Comparison of ENCODE assay signal across 1 cellular context in the genomic region with DNA sequence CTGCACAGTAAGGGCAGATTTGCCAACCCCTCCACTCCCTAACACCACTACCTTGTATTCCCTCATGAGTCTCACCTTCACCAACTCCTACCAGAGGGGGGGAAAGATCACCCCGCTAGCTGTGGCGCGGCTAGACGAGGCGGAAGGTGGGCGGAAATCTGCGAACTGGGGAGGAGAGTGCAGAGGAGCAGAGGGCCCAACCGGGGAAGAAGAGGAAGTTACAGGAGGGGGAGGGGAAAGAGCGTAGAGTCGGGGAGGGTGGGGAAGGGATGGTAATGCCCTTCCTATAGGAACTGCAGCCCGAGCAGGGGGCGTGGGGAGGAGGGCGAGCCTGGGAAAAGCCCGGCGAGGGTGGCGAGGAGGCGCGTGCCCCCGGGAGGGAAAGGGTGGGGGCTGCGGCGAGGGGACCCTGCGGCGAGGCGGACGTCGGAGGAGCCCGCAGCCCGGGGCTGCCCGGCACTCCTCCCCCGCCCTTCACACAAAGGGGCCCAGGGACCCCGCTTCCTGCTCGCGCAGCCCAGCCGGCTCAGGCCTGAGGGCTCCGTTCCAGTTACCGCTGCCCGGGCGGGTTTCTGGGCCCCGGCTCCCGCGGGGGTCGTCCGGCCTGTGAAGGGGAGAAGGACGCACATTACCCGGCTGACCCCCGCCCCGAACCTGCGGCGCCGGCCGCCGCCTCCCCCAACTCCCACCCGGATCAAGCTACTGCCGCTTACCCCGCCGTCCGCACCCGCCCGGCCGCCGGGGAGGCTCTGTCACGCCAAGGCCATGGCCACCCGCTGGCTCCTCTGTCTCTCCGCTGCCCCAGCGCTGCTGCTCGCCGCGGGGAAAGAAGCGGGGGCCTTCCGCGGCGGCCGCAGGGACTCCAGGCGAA.
TF ChIP-seq lines count a peak whose summit lies in the region.

No MANE protein-coding gene starts in this region.

TF ChIP-seq in K562, 482 proteins besides CTCF, POLR2A, EP300 and RAD21 (continued from another document and continues in another):
- TF ChIP-seq, protein P1, sequence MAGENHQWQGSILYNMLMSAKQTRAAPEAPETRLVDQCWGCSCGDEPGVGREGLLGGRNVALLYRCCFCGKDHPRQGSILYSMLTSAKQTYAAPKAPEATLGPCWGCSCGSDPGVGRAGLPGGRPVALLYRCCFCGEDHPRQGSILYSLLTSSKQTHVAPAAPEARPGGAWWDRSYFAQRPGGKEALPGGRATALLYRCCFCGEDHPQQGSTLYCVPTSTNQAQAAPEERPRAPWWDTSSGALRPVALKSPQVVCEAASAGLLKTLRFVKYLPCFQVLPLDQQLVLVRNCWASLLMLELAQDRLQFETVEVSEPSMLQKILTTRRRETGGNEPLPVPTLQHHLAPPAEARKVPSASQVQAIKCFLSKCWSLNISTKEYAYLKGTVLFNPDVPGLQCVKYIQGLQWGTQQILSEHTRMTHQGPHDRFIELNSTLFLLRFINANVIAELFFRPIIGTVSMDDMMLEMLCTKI (IDR thresholded peaks at IDR 0.05; ENCODE audit: partially characterized antibody) = no peak
- 0 out of 2 replicates have a peak, but pooled peaks have one; percentile 55 for TF ChIP-seq HBP1 (CRISPR knock-in tag; IDR thresholded peaks at IDR 0.05)
- no peak; the same call in 1 of the 2 replicates for TF ChIP-seq KAT7 (CRISPR knock-in tag; IDR thresholded peaks at IDR 0.05; ENCODE audit: borderline replicate concordance)
- TF ChIP-seq, protein P2, sequence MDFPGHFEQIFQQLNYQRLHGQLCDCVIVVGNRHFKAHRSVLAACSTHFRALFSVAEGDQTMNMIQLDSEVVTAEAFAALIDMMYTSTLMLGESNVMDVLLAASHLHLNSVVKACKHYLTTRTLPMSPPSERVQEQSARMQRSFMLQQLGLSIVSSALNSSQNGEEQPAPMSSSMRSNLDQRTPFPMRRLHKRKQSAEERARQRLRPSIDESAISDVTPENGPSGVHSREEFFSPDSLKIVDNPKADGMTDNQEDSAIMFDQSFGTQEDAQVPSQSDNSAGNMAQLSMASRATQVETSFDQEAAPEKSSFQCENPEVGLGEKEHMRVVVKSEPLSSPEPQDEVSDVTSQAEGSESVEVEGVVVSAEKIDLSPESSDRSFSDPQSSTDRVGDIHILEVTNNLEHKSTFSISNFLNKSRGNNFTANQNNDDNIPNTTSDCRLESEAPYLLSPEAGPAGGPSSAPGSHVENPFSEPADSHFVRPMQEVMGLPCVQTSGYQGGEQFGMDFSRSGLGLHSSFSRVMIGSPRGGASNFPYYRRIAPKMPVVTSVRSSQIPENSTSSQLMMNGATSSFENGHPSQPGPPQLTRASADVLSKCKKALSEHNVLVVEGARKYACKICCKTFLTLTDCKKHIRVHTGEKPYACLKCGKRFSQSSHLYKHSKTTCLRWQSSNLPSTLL (IDR thresholded peaks at IDR 0.05) = peak; percentile 66; the same call in 1 of the 2 replicates
- no peak for TF ChIP-seq C11orf30 (IDR thresholded peaks at IDR 0.05; ENCODE audit: low read depth)
- no peak for TF ChIP-seq POLR3A (IDR thresholded peaks at IDR 0.05; ENCODE audit: borderline replicate concordance, extremely low read depth, insufficient read depth, insufficient read length)
- TF ChIP-seq XRCC5 (IDR thresholded peaks at IDR 0.05; ENCODE audit: low read depth, low read length) = no peak
- no peak for TF ChIP-seq ZNF282 (CRISPR knock-in tag; IDR thresholded peaks at IDR 0.05)
- TF ChIP-seq E2F1 (CRISPR knock-in tag; IDR thresholded peaks at IDR 0.05) = no peak
- no peak for TF ChIP-seq SRSF1 (IDR thresholded peaks at IDR 0.05; ENCODE audit: low read depth, low read length)
- no peak for TF ChIP-seq ZNF445 (CRISPR knock-in tag; IDR thresholded peaks at IDR 0.05; ENCODE audit: low read depth)
- TF ChIP-seq, protein P3, sequence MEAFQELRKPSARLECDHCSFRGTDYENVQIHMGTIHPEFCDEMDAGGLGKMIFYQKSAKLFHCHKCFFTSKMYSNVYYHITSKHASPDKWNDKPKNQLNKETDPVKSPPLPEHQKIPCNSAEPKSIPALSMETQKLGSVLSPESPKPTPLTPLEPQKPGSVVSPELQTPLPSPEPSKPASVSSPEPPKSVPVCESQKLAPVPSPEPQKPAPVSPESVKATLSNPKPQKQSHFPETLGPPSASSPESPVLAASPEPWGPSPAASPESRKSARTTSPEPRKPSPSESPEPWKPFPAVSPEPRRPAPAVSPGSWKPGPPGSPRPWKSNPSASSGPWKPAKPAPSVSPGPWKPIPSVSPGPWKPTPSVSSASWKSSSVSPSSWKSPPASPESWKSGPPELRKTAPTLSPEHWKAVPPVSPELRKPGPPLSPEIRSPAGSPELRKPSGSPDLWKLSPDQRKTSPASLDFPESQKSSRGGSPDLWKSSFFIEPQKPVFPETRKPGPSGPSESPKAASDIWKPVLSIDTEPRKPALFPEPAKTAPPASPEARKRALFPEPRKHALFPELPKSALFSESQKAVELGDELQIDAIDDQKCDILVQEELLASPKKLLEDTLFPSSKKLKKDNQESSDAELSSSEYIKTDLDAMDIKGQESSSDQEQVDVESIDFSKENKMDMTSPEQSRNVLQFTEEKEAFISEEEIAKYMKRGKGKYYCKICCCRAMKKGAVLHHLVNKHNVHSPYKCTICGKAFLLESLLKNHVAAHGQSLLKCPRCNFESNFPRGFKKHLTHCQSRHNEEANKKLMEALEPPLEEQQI (IDR thresholded peaks at IDR 0.05) = no peak
- TF ChIP-seq NFRKB (IDR thresholded peaks at IDR 0.05; ENCODE audit: low read depth) = no peak
- TF ChIP-seq, protein P4, sequence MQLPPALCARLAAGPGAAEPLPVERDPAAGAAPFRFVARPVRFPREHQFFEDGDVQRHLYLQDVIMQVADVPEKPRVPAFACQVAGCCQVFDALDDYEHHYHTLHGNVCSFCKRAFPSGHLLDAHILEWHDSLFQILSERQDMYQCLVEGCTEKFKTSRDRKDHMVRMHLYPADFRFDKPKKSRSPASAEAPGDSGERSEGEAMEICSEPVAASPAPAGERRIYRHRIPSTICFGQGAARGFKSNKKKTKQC (CRISPR knock-in tag; IDR thresholded peaks at IDR 0.05) = no peak
- peak; percentile 32; the same call in 1 of the 2 replicates for TF ChIP-seq POLR2H (tag; IDR thresholded peaks at IDR 0.05; ENCODE audit: low read depth)
- no peak for TF ChIP-seq MXI1 (IDR thresholded peaks at IDR 0.05; ENCODE audit: low read depth, low read length)
- no peak for TF ChIP-seq CEBPG (CRISPR knock-in tag; IDR thresholded peaks at IDR 0.05)
- no peak for TF ChIP-seq CEBPG (tag; conservative IDR thresholded peaks at IDR 0.05 in 1 of 2, IDR thresholded peaks at IDR 0.05 in 1 of 2)
- no peak for TF ChIP-seq FOXM1 (IDR thresholded peaks at IDR 0.05; ENCODE audit: low read depth)
- TF ChIP-seq FOXM1 (CRISPR knock-in tag; IDR thresholded peaks at IDR 0.05; ENCODE audit: low read depth) = no peak
- TF ChIP-seq RBM14 (IDR thresholded peaks at IDR 0.05; ENCODE audit: borderline replicate concordance, insufficient read depth, low read depth, low read length) = no peak
- TF ChIP-seq MTA2 (IDR thresholded peaks at IDR 0.05; ENCODE audit: low read depth) = no peak
- no peak for TF ChIP-seq ETS2 (tag; IDR thresholded peaks at IDR 0.05; ENCODE audit: borderline replicate concordance, poor library complexity, severe bottlenecking)
- no peak for TF ChIP-seq U2AF1 (optimal IDR thresholded peaks at IDR 0.05; ENCODE audit: low read depth, low read length)
- no peak for TF ChIP-seq MITF (IDR thresholded peaks at IDR 0.05)
- TF ChIP-seq CBFB (CRISPR knock-in tag; IDR thresholded peaks at IDR 0.05) = no peak
- TF ChIP-seq ZFX (CRISPR knock-in tag; IDR thresholded peaks at IDR 0.05) = peak; percentile 80
- TF ChIP-seq, protein P5, sequence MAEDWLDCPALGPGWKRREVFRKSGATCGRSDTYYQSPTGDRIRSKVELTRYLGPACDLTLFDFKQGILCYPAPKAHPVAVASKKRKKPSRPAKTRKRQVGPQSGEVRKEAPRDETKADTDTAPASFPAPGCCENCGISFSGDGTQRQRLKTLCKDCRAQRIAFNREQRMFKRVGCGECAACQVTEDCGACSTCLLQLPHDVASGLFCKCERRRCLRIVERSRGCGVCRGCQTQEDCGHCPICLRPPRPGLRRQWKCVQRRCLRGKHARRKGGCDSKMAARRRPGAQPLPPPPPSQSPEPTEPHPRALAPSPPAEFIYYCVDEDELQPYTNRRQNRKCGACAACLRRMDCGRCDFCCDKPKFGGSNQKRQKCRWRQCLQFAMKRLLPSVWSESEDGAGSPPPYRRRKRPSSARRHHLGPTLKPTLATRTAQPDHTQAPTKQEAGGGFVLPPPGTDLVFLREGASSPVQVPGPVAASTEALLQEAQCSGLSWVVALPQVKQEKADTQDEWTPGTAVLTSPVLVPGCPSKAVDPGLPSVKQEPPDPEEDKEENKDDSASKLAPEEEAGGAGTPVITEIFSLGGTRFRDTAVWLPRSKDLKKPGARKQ (CRISPR knock-in tag; IDR thresholded peaks at IDR 0.05) = no peak
- TF ChIP-seq CREBBP (IDR thresholded peaks at IDR 0.05; ENCODE audit: low read depth, low read length) = no peak
- no peak for TF ChIP-seq ZNF184 (CRISPR knock-in tag; IDR thresholded peaks at IDR 0.05)
- TF ChIP-seq NELFE (IDR thresholded peaks at IDR 0.05; ENCODE audit: insufficient read depth, insufficient read length) = no peak
- TF ChIP-seq ZNF134 (CRISPR knock-in tag; conservative IDR thresholded peaks at IDR 0.05) = no peak
- TF ChIP-seq CREB1 (IDR thresholded peaks at IDR 0.05) = no peak
- no peak for TF ChIP-seq CREB1 (CRISPR knock-in tag; IDR thresholded peaks at IDR 0.05)
- no peak for TF ChIP-seq ZNF239 (CRISPR knock-in tag; IDR thresholded peaks at IDR 0.05)
- 0 out of 2 replicates have a peak, but pooled peaks have one; percentile 35 for TF ChIP-seq TOE1 (IDR thresholded peaks at IDR 0.05; ENCODE audit: borderline replicate concordance)
- no peak for TF ChIP-seq TOE1 (CRISPR knock-in tag; IDR thresholded peaks at IDR 0.05; ENCODE audit: borderline replicate concordance, low read depth)
- TF ChIP-seq ILK (tag; IDR thresholded peaks at IDR 0.05; ENCODE audit: borderline replicate concordance, low read depth) = no peak
- peak; percentile 38; the same call in 1 of the 2 replicates for TF ChIP-seq CC2D1A (IDR thresholded peaks at IDR 0.05)
- TF ChIP-seq, protein P6, sequence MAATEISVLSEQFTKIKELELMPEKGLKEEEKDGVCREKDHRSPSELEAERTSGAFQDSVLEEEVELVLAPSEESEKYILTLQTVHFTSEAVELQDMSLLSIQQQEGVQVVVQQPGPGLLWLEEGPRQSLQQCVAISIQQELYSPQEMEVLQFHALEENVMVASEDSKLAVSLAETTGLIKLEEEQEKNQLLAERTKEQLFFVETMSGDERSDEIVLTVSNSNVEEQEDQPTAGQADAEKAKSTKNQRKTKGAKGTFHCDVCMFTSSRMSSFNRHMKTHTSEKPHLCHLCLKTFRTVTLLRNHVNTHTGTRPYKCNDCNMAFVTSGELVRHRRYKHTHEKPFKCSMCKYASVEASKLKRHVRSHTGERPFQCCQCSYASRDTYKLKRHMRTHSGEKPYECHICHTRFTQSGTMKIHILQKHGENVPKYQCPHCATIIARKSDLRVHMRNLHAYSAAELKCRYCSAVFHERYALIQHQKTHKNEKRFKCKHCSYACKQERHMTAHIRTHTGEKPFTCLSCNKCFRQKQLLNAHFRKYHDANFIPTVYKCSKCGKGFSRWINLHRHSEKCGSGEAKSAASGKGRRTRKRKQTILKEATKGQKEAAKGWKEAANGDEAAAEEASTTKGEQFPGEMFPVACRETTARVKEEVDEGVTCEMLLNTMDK (IDR thresholded peaks at IDR 0.05; ENCODE audit: borderline replicate concordance, insufficient read depth, low read depth, low read length, poor library complexity, severe bottlenecking) = no peak
- TF ChIP-seq ZC3H8 (IDR thresholded peaks at IDR 0.05) = no peak
